ENCODE assay signal across 25 cellular contexts in genomic region chr12:66502911-66503310, GRCh38.
"Had no signal": no experiment of that assay in that cellular context is flagged by ENCODE, and none has a peak within 500 bp of the region (broad histone marks: within the 10 kb centered on the region; RNA-seq: fewer than 3 reads in every experiment).

No MANE protein-coding gene starts in this region.

- H3K9ac ChIP-seq: neural progenitor cell, parathyroid adenoma had no signal

- H3K4me3 ChIP-seq: neural progenitor cell, ovary, psoas muscle, right lobe of liver, sigmoid colon, stomach, thoracic aorta, thyroid gland, tibial nerve, upper lobe of left lung, vagina had no signal

- H3K79me2 ChIP-seq: parathyroid adenoma had no signal

- DNase-seq: naive thymus-derived CD8-positive, alpha-beta T cell; nephron progenitor cell; occipital lobe; ovary; posterior cingulate gyrus; psoas muscle; right cardiac atrium; right lobe of liver; sigmoid colon; small intestine; stimulated activated CD4-positive, alpha-beta T cell treated with anti-CD3 and anti-CD28 coated beads, Interleukin-15, amount 100 ng/mL, for 24 hours; stimulated activated CD4-positive, alpha-beta T cell treated with anti-CD3 and anti-CD28 coated beads, Interleukin-2, amount 100 ng/mL, for 24 hours; stimulated activated CD4-positive, alpha-beta T cell treated with anti-CD3 and anti-CD28 coated beads, Interleukin-2, amount 100 ng/mL, for 48 hours; stimulated activated CD4-positive, alpha-beta T cell treated with anti-CD3 and anti-CD28 coated beads, Interleukin-4, amount 100 ng/mL, for 24 hours; stimulated activated naive B cell treated with anti-CD40 and anti-IgM and Interleukin-4, amounts not matched to agents 10 μg/mL and 1 μg/mL and 100 μg/mL, for 72 hours; stimulated activated naive CD4-positive, alpha-beta T cell treated with Interleukin-2 at 50 U/mL for 16 hours; stomach; thyroid gland; trophoblast cell; upper lobe of left lung had no signal

- H3K4me1 ChIP-seq: neural progenitor cell, parathyroid adenoma, psoas muscle, right lobe of liver, sigmoid colon, stomach, thyroid gland, tibial nerve, upper lobe of left lung, vagina had no signal

- H3K36me3 ChIP-seq: ovary, right lobe of liver, sigmoid colon, stomach, thoracic aorta, thyroid gland, tibial nerve, upper lobe of left lung, vagina had no signal

- H3K4me2 ChIP-seq: neural progenitor cell had no signal

- H3K27me3 ChIP-seq: neural progenitor cell, ovary, right lobe of liver, sigmoid colon, stomach, thyroid gland, tibial nerve, upper lobe of left lung, vagina had no signal

- H3K27ac ChIP-seq: neural progenitor cell, ovary, parathyroid adenoma, psoas muscle, right lobe of liver, sigmoid colon, stomach, thoracic aorta, thyroid gland, tibial nerve, upper lobe of left lung, vagina had no signal
